In genomic region chr5:142650881-142651280, GRCh38 we compare ENCODE assay signal across 23 cellular contexts. TPM values are rescaled to one million over a fixed set of nuclear protein-coding genes. Genes with fewer than 3 reads are reported as not detected.
"Had no signal": no experiment of that assay in that cellular context is flagged by ENCODE, and none has a peak within 500 bp of the region (broad histone marks: within the 10 kb centered on the region; RNA-seq: fewer than 3 reads in every experiment).

No MANE protein-coding gene starts in this region.

- H3K9me3 Mint-ChIP-seq: nephron; neural progenitor cell; stimulated activated effector memory CD8-positive, alpha-beta T cell treated with anti-CD3 and anti-CD28 coated beads, Interleukin-12 subunit alpha, Interleukin-12 subunit beta, amount 100 ng/mL, for 72 hours; stimulated activated naive B cell treated with anti-CD40 and anti-IgM and Interleukin-4, amounts not matched to agents 10 μg/mL and 1 μg/mL and 100 μg/mL, for 72 hours; stimulated activated naive CD8-positive, alpha-beta T cell treated with anti-CD3 and anti-CD28 coated beads, Interleukin-15, Interleukin-2, amounts not matched to agents 100 ng/mL and 50 ng/mL, for 24 hours had no signal

- H3K4me1 Mint-ChIP-seq: stimulated activated effector memory CD8-positive, alpha-beta T cell treated with anti-CD3 and anti-CD28 coated beads, Interleukin-12 subunit alpha, Interleukin-12 subunit beta, amount 100 ng/mL, for 72 hours; stimulated activated naive B cell treated with anti-CD40 and anti-IgM and Interleukin-4, amounts not matched to agents 10 μg/mL and 1 μg/mL and 100 μg/mL, for 72 hours had no signal

- H3K4me3 Mint-ChIP-seq: nephron; neural progenitor cell; stimulated activated effector memory CD8-positive, alpha-beta T cell treated with anti-CD3 and anti-CD28 coated beads, Interleukin-12 subunit alpha, Interleukin-12 subunit beta, amount 100 ng/mL, for 72 hours; stimulated activated naive B cell treated with anti-CD40 and anti-IgM and Interleukin-4, amounts not matched to agents 10 μg/mL and 1 μg/mL and 100 μg/mL, for 72 hours; stimulated activated naive CD8-positive, alpha-beta T cell treated with anti-CD3 and anti-CD28 coated beads, Interleukin-15, Interleukin-2, amounts not matched to agents 100 ng/mL and 50 ng/mL, for 24 hours had no signal

- DNase-seq: occipital lobe; ovary; posterior cingulate gyrus; psoas muscle; right cardiac atrium; right lobe of liver; sigmoid colon; small intestine; stimulated activated CD4-positive, alpha-beta T cell treated with anti-CD3 and anti-CD28 coated beads, Interleukin-15, amount 100 ng/mL, for 24 hours; stimulated activated CD4-positive, alpha-beta T cell treated with anti-CD3 and anti-CD28 coated beads, Interleukin-2, amount 100 ng/mL, for 24 hours; stimulated activated CD4-positive, alpha-beta T cell treated with anti-CD3 and anti-CD28 coated beads, Interleukin-2, amount 100 ng/mL, for 48 hours; stimulated activated CD4-positive, alpha-beta T cell treated with anti-CD3 and anti-CD28 coated beads, Interleukin-4, amount 100 ng/mL, for 24 hours; stimulated activated naive B cell treated with anti-CD40 and anti-IgM and Interleukin-4, amounts not matched to agents 10 μg/mL and 1 μg/mL and 100 μg/mL, for 72 hours; stimulated activated naive CD4-positive, alpha-beta T cell treated with Interleukin-2 at 50 U/mL for 16 hours; stomach; thyroid gland; upper lobe of left lung had no signal

- H3K36me3 Mint-ChIP-seq: neural progenitor cell; stimulated activated effector memory CD8-positive, alpha-beta T cell treated with anti-CD3 and anti-CD28 coated beads, Interleukin-12 subunit alpha, Interleukin-12 subunit beta, amount 100 ng/mL, for 72 hours; stimulated activated naive B cell treated with anti-CD40 and anti-IgM and Interleukin-4, amounts not matched to agents 10 μg/mL and 1 μg/mL and 100 μg/mL, for 72 hours had no signal

- H3K27ac Mint-ChIP-seq: nephron; neural progenitor cell; progenitor cell of endocrine pancreas; stimulated activated effector memory CD8-positive, alpha-beta T cell treated with anti-CD3 and anti-CD28 coated beads, Interleukin-12 subunit alpha, Interleukin-12 subunit beta, amount 100 ng/mL, for 72 hours; stimulated activated naive B cell treated with anti-CD40 and anti-IgM and Interleukin-4, amounts not matched to agents 10 μg/mL and 1 μg/mL and 100 μg/mL, for 72 hours; stimulated activated naive CD8-positive, alpha-beta T cell treated with anti-CD3 and anti-CD28 coated beads, Interleukin-15, Interleukin-2, amounts not matched to agents 100 ng/mL and 50 ng/mL, for 24 hours had no signal

- ATAC-seq: psoas muscle; right cardiac atrium; right lobe of liver; stimulated activated effector memory CD8-positive, alpha-beta T cell treated with anti-CD3 and anti-CD28 coated beads, Interleukin-12 subunit alpha, Interleukin-12 subunit beta, amount 100 ng/mL, for 72 hours; stimulated activated naive B cell treated with anti-CD40 and anti-IgM and Interleukin-4, amounts not matched to agents 10 μg/mL and 1 μg/mL and 100 μg/mL, for 72 hours had no signal

RNA-seq across cellular contexts. Expression of gene FGF1, which starts 35.0 kb away (rescaled TPM):
- total RNA-seq: progenitor cell of endocrine pancreas, ureter had no signal
